9 cellular contexts compared by ENCODE assay signal in the genomic region with DNA sequence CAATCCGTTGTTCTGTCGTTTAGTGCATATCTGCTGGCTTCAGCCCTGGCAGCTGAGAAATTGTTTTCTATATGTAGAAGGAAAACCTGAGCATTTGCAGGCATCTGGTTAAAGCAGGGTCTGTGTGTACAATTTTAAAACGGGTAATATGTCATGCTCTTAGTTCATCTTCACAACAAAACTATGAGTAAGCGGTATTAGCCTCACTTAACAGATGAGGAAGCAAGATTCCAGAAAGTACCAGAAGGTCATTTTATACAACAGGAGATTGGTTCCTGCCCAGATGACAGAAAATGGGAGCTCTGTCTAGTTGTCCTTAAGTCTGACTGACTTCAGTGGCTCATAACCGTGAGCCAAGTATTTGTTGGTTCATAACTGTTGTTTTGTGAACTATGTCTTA. TPM values are rescaled to one million over a fixed set of nuclear protein-coding genes. Genes with fewer than 3 reads are reported as not detected.
DNase-seq lines count a peak whose midpoint lies in the region; ATAC-seq and TF ChIP-seq lines count a peak whose summit lies in the region.
"Had no signal": no experiment of that assay in that cellular context is flagged by ENCODE, and none has a peak within 500 bp of the region (broad histone marks: within the 10 kb centered on the region; RNA-seq: fewer than 3 reads in every experiment).

No MANE protein-coding gene starts in this region.

- H3K27ac ChIP-seq in A673 (ENCODE audit: low read depth, low read length, poor library complexity, severe bottlenecking) (peak overlapping the region; percentile 97), HUES64 (ENCODE audit: low read depth, low read length) (no peak overlapping the region)

- H3K36me3 ChIP-seq in A673 (ENCODE audit: insufficient read depth, low read length, poor library complexity, severe bottlenecking): peaks cover 73% of the 10 kb centered on the region
- H3K36me3 ChIP-seq in HUES64 (ENCODE audit: insufficient read depth, low read length): peaks cover 80% of the 10 kb centered on the region

- no peak for ATAC-seq in GM21786 (IDR thresholded peaks at IDR 0.05; ENCODE audit: unreplicated experiment)

- H3K9me3 Mint-ChIP-seq in MCF 10A (ENCODE audit: unreplicated experiment) (no peaks in the 10 kb centered on the region), mesothelial cell of epicardium (no peaks in the 10 kb centered on the region)

- peaks cover 42% of the 10 kb centered on the region for H3K36me3 Mint-ChIP-seq in MCF 10A (ENCODE audit: insufficient read depth, unreplicated experiment)
- H3K36me3 Mint-ChIP-seq in mesothelial cell of epicardium: peaks cover 16% of the 10 kb centered on the region

- H3K4me3 Mint-ChIP-seq in MCF 10A (ENCODE audit: unreplicated experiment) (peak overlapping the region; percentile 93), mesothelial cell of epicardium (peak overlapping the region; percentile 92)

- TF ChIP-seq CTCF in A673 (conservative IDR thresholded peaks at IDR 0.05; ENCODE audit: low read depth, low read length) (no peak), MCF 10A (IDR thresholded peaks at IDR 0.05; ENCODE audit: unreplicated experiment) (no peak), mesothelial cell of epicardium (IDR thresholded peaks at IDR 0.05; ENCODE audit: unreplicated experiment) (no peak)

- POLR2A ChIA-PET in A673 (lab: Charles Lee; ENCODE audit: low non-redundant PET): no interaction called here
- POLR2A ChIA-PET in MCF 10A (lab: Yijun Ruan, JAX): interaction anchor here (0.5 to 2.8 kb wide), 24 partner anchors 8 to 792 kb away, joined by 3 to 32 read pairs (median 8); a partner anchor contains a TSS

- H3K4me1 Mint-ChIP-seq in MCF 10A (ENCODE audit: insufficient read depth, unreplicated experiment) (peaks cover 17% of the 10 kb centered on the region), mesothelial cell of epicardium (peaks cover 37% of the 10 kb centered on the region)

- H3K27me3 ChIP-seq in A673 (replicated peaks; ENCODE audit: insufficient read depth, low read depth, low read length, poor library complexity) (no peaks in the 10 kb centered on the region), HUES64 (ENCODE audit: insufficient read depth, low read length) (no peaks in the 10 kb centered on the region)

- peak overlapping the region; percentile 94; the same call in 1 of the 2 replicates for H3K9ac ChIP-seq in HUES64 (ENCODE audit: low read depth, low read length)

- no peaks in the 10 kb centered on the region for H3K9me3 ChIP-seq in A673 (ENCODE audit: low read depth, low read length, poor library complexity, severe bottlenecking)
- H3K9me3 ChIP-seq in HUES64 (ENCODE audit: insufficient read depth, low read depth, low read length): no peaks in the 10 kb centered on the region

- H3K27me3 Mint-ChIP-seq in MCF 10A (ENCODE audit: insufficient read depth, unreplicated experiment) (no peaks in the 10 kb centered on the region), mesothelial cell of epicardium (ENCODE audit: low read depth) (no peaks in the 10 kb centered on the region)

- BruUV-seq in A673 (replicated peaks; lab: Mats Ljungman, UMichigan): no TSS peak
- BruUV-seq in MCF 10A (replicated peaks; lab: Mats Ljungman, UMichigan): no TSS peak

- CTCF ChIA-PET in A673 (lab: Charles Lee) (interaction anchor here (1.0 kb wide), 1 partner anchor 12 kb away, joined by 3 read pairs; no protein-coding TSS in a partner anchor), MCF 10A (lab: Yijun Ruan, JAX) (interaction anchor here (0.7 to 10.6 kb wide), 11 partner anchors 14 to 421 kb away, joined by 3 to 65 read pairs (median 4); a partner anchor contains a TSS)

- H3K27ac Mint-ChIP-seq in MCF 10A (ENCODE audit: low read depth, unreplicated experiment) (peak overlapping the region; percentile 53), mesothelial cell of epicardium (peak overlapping the region; percentile 99)

- WGBS in HUES64: 94% methylated on average over 5 of the region's 5 CpGs

- H3K4me1 ChIP-seq in A673 (ENCODE audit: insufficient read depth, low read length, poor library complexity, severe bottlenecking) (peaks cover 9% of the 10 kb centered on the region), HUES64 (ENCODE audit: insufficient read depth, low read length) (peaks cover 8% of the 10 kb centered on the region; the same call in 1 of the 2 replicates)

- peak overlapping the region; percentile 88 for H3K4me3 ChIP-seq in A673 (ENCODE audit: low read depth, low read length, poor library complexity, severe bottlenecking)
- H3K4me3 ChIP-seq in HUES64 (ENCODE audit: low read length): peak overlapping the region; percentile 94

- no peak for DNase-seq in A673 (ENCODE audit: low spot score)
- DNase-seq in MCF 10A (ENCODE audit: unreplicated experiment): no peak
- no peak for DNase-seq in mesothelial cell of epicardium (ENCODE audit: low spot score in 2 of 2, unreplicated experiment in 2 of 2)
- no peak for DNase-seq in NCI-H1436 (lab: John Stamatoyannopoulos, UW)
- no peak for DNase-seq in LoVo (ENCODE audit: low spot score)
- DNase-seq in inferior parietal cortex (ENCODE audit: extremely low spot score): no peak
- DNase-seq: stimulated activated CD4-positive, alpha-beta T cell treated with anti-CD3 and anti-CD28 coated beads, Interleukin-4, amount 100 ng/mL, for 4 hours had no signal

- intact Hi-C loops in A673 (cut with micrococcal nuclease; ENCODE audit: unreplicated experiment): loop anchor here (5.0 kb wide), 1 partner anchor 125 kb away; no protein-coding TSS in a partner anchor
- intact Hi-C loops in MCF 10A (cut with micrococcal nuclease): no loop called here

RNA-seq across cellular contexts. Expression of a gene that starts 1.1 kb away (rescaled TPM):
- 30.7 and 40.3 TPM in 2 replicates for total RNA-seq in A673 (2021)
- 30.7 TPM for polyA plus RNA-seq in HUES64 (2013, experiment 1 of 2)
- 31.5 TPM for polyA plus RNA-seq in HUES64 (2013, experiment 2 of 2)
- 36.2 and 42.1 TPM in 2 replicates for total RNA-seq in MCF 10A (2022)
- total RNA-seq in mesothelial cell of epicardium: 34.0 to 37.2 TPM (median 36.4 TPM) in 3 replicates

RNA-seq across cellular contexts. Expression of a gene that starts 1.3 kb away (rescaled TPM):
- 57.7 and 65.0 TPM in 2 replicates for total RNA-seq in A673 (2021)
- polyA plus RNA-seq in HUES64 (2013, experiment 1 of 2): 38.4 TPM
- 35.4 TPM for polyA plus RNA-seq in HUES64 (2013, experiment 2 of 2)
- total RNA-seq in MCF 10A (2022): 76.3 and 96.0 TPM in 2 replicates
- 72.2 to 73.1 TPM (median 72.3 TPM) in 3 replicates for total RNA-seq in mesothelial cell of epicardium

RNA-seq across cellular contexts. Expression of a gene that starts 8.7 kb away (rescaled TPM):
- total RNA-seq in A673 (2021): 34.2 and 37.1 TPM in 2 replicates
- 5.8 TPM for polyA plus RNA-seq in HUES64 (2013, experiment 1 of 2)
- polyA plus RNA-seq in HUES64 (2013, experiment 2 of 2): 8.9 TPM
- 7.3 and 7.4 TPM in 2 replicates for total RNA-seq in MCF 10A (2022)
- total RNA-seq in mesothelial cell of epicardium: 25.9 to 30.3 TPM (median 26.5 TPM) in 3 replicates

RNA-seq across cellular contexts. Expression of a gene that starts 14.6 kb away (rescaled TPM):
- 20.1 and 20.6 TPM in 2 replicates for total RNA-seq in A673 (2021)
- 2.1 TPM for polyA plus RNA-seq in HUES64 (2013, experiment 1 of 2)
- 3.5 TPM for polyA plus RNA-seq in HUES64 (2013, experiment 2 of 2)
- 18.3 and 26.5 TPM in 2 replicates for total RNA-seq in MCF 10A (2022)
- 14.3 to 17.3 TPM (median 16.7 TPM) in 3 replicates for total RNA-seq in mesothelial cell of epicardium

RNA-seq across cellular contexts. Expression of a gene that starts 41.6 kb away (rescaled TPM):
- total RNA-seq in A673 (2021) (4.4 and 4.5 TPM in 2 replicates), MCF 10A (2022) (0.71 and 0.75 TPM in 2 replicates), mesothelial cell of epicardium (5.2 to 9.9 TPM (median 9.5 TPM) in 3 replicates)
- 0.40 TPM for polyA plus RNA-seq in HUES64 (2013, experiment 1 of 2)
- polyA plus RNA-seq in HUES64 (2013, experiment 2 of 2): 0.38 TPM
